Comparison of ENCODE assay signal across 15 cellular contexts in the genomic region with DNA sequence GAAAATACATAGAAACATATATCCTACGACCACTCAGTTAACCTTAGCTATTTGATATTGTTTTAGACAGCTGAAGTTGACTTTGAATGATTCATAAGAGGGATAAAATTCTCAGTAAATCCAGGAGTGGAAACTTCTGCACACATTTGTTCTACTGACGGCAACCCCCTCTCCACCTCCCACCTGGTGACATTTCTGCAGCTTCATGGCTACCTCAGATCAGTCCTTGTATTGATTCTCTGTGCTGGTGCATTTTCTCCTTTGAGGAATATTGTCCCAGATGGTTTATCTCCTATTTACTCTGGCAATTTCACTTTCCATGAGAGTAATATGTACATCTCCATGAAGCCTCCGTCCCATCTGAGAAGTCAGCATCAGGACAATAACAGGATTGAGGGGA. TPM values are rescaled to one million over a fixed set of nuclear protein-coding genes. Genes with fewer than 3 reads are reported as not detected.
DNase-seq lines count a peak whose midpoint lies in the region; ATAC-seq and TF ChIP-seq lines count a peak whose summit lies in the region.
"Had no signal": no experiment of that assay in that cellular context is flagged by ENCODE, and none has a peak within 500 bp of the region (broad histone marks: within the 10 kb centered on the region; RNA-seq: fewer than 3 reads in every experiment).

No MANE protein-coding gene starts in this region.

- TF ChIP-seq POLR2A in spleen (IDR thresholded peaks at IDR 0.05): no peak

- 68 to 86% (median 69%) methylated on average over 3 of the region's 3 CpGs for WGBS in spleen, 5 donors

- H3K9me3 ChIP-seq in spleen: no peaks in the 10 kb centered on the region
- H3K9me3 ChIP-seq: left lung, ovary, vagina had no signal

- no peaks in the 10 kb centered on the region for H3K36me3 ChIP-seq in spleen
- H3K36me3 ChIP-seq: left lung, ovary, vagina had no signal

- peaks cover 0 to 17% (median 0%) of the 10 kb centered on the region in 7 donors for H3K27me3 ChIP-seq in spleen (replicated peaks in 1 of 7)
- H3K27me3 ChIP-seq: left lung, ovary, vagina had no signal

- peak overlapping the region in 5 of 8 donors; percentile 41 to 81 (median 74) for H3K27ac ChIP-seq in spleen
- H3K27ac ChIP-seq: ovary, vagina had no signal

- no peak for ATAC-seq in activated CD8-positive, alpha-beta T cell treated with anti-CD3 and anti-CD28 coated beads for 36 hours
- no peak for ATAC-seq in activated CD8-positive, alpha-beta T cell treated with anti-CD3 and anti-CD28 coated beads, Interleukin-2, amount 10 ng/mL, durations not matched to agents 7 days and 5 days
- ATAC-seq in activated naive CD8-positive, alpha-beta T cell treated with anti-CD3 and anti-CD28 coated beads, Interleukin-2, amount 10 ng/mL, durations not matched to agents 7 days and 5 days (ENCODE audit: low read depth): peak; percentile 12

- peaks cover 20% of the 10 kb centered on the region for H3K27me3 Mint-ChIP-seq in activated CD8-positive, alpha-beta T cell treated with anti-CD3 and anti-CD28 coated beads for 36 hours
- H3K27me3 Mint-ChIP-seq in activated CD8-positive, alpha-beta T cell treated with anti-CD3 and anti-CD28 coated beads, Interleukin-2, amount 10 ng/mL, durations not matched to agents 7 days and 5 days (ENCODE audit: low read depth): no peaks in the 10 kb centered on the region
- H3K27me3 Mint-ChIP-seq in HFFc6 (ENCODE audit: insufficient read depth): peaks cover 26% of the 10 kb centered on the region
- no peaks in the 10 kb centered on the region for H3K27me3 Mint-ChIP-seq in activated naive CD8-positive, alpha-beta T cell treated with anti-CD3 and anti-CD28 coated beads, Interleukin-2, amount 10 ng/mL, durations not matched to agents 7 days and 5 days

- H3K27ac Mint-ChIP-seq in activated CD8-positive, alpha-beta T cell treated with anti-CD3 and anti-CD28 coated beads for 36 hours: no peak overlapping the region
- no peak overlapping the region for H3K27ac Mint-ChIP-seq in activated CD8-positive, alpha-beta T cell treated with anti-CD3 and anti-CD28 coated beads, Interleukin-2, amount 10 ng/mL, durations not matched to agents 7 days and 5 days
- peak overlapping the region; percentile 47; the same call in 1 of the 2 replicates for H3K27ac Mint-ChIP-seq in HFFc6
- H3K27ac Mint-ChIP-seq in activated naive CD8-positive, alpha-beta T cell treated with anti-CD3 and anti-CD28 coated beads, Interleukin-2, amount 10 ng/mL, durations not matched to agents 7 days and 5 days: peak overlapping the region; percentile 87

- TF ChIP-seq CTCF in activated CD8-positive, alpha-beta T cell treated with anti-CD3 and anti-CD28 coated beads for 36 hours (IDR thresholded peaks at IDR 0.05): no peak
- no peak for TF ChIP-seq CTCF in HFFc6 (IDR thresholded peaks at IDR 0.05)
- no peak for TF ChIP-seq CTCF in spleen (IDR thresholded peaks at IDR 0.05 in 8 of 11, conservative IDR thresholded peaks at IDR 0.05 in 3 of 11)

- peak; percentile 42 for DNase-seq in activated CD8-positive, alpha-beta T cell treated with anti-CD3 and anti-CD28 coated beads for 36 hours
- no peak for DNase-seq in activated CD8-positive, alpha-beta T cell treated with anti-CD3 and anti-CD28 coated beads, Interleukin-2, amount 10 ng/mL, durations not matched to agents 7 days and 5 days
- DNase-seq in HFFc6 (no peak), spleen (no peak), activated gamma-delta T cell (lab: John Stamatoyannopoulos, UW) (no peak), ecto neural progenitor cell (ENCODE audit: low spot score) (no peak), NCI-H2196 (lab: John Stamatoyannopoulos, UW; ENCODE audit: unreplicated experiment) (no peak)
- no peak for DNase-seq in activated naive CD8-positive, alpha-beta T cell treated with anti-CD3 and anti-CD28 coated beads, Interleukin-2, amount 10 ng/mL, durations not matched to agents 7 days and 5 days
- DNase-seq: central memory CD4-positive, alpha-beta T cell; left lung; MM.1S; NCI-H187 treated with DMSO at 0.1 percent for 48 hours; ovary; SIG-M5 had no signal

- H3K36me3 Mint-ChIP-seq in activated CD8-positive, alpha-beta T cell treated with anti-CD3 and anti-CD28 coated beads for 36 hours (ENCODE audit: low read depth): no peaks in the 10 kb centered on the region
- H3K36me3 Mint-ChIP-seq in activated CD8-positive, alpha-beta T cell treated with anti-CD3 and anti-CD28 coated beads, Interleukin-2, amount 10 ng/mL, durations not matched to agents 7 days and 5 days (ENCODE audit: low read depth): peaks cover 37% of the 10 kb centered on the region
- H3K36me3 Mint-ChIP-seq in HFFc6 (ENCODE audit: low read depth): no peaks in the 10 kb centered on the region
- H3K36me3 Mint-ChIP-seq in activated naive CD8-positive, alpha-beta T cell treated with anti-CD3 and anti-CD28 coated beads, Interleukin-2, amount 10 ng/mL, durations not matched to agents 7 days and 5 days: peaks cover 39% of the 10 kb centered on the region

- H3K4me1 Mint-ChIP-seq in activated CD8-positive, alpha-beta T cell treated with anti-CD3 and anti-CD28 coated beads for 36 hours (ENCODE audit: low read depth): peaks cover 17% of the 10 kb centered on the region
- peaks cover 3% of the 10 kb centered on the region for H3K4me1 Mint-ChIP-seq in activated CD8-positive, alpha-beta T cell treated with anti-CD3 and anti-CD28 coated beads, Interleukin-2, amount 10 ng/mL, durations not matched to agents 7 days and 5 days (ENCODE audit: low read depth)
- peaks cover 38% of the 10 kb centered on the region for H3K4me1 Mint-ChIP-seq in HFFc6 (ENCODE audit: low read depth)
- H3K4me1 Mint-ChIP-seq in activated naive CD8-positive, alpha-beta T cell treated with anti-CD3 and anti-CD28 coated beads, Interleukin-2, amount 10 ng/mL, durations not matched to agents 7 days and 5 days: peaks cover 30% of the 10 kb centered on the region

- intact Hi-C loops in activated CD8-positive, alpha-beta T cell treated with anti-CD3 and anti-CD28 coated beads for 36 hours (cut with micrococcal nuclease): no loop called here
- intact Hi-C loops in spleen (cut with DNase I; ENCODE audit: low total_unique reads): no loop called here

- no peak overlapping the region for H3K4me3 Mint-ChIP-seq in activated CD8-positive, alpha-beta T cell treated with anti-CD3 and anti-CD28 coated beads for 36 hours
- H3K4me3 Mint-ChIP-seq in activated CD8-positive, alpha-beta T cell treated with anti-CD3 and anti-CD28 coated beads, Interleukin-2, amount 10 ng/mL, durations not matched to agents 7 days and 5 days: no peak overlapping the region
- no peak overlapping the region for H3K4me3 Mint-ChIP-seq in HFFc6
- H3K4me3 Mint-ChIP-seq in activated naive CD8-positive, alpha-beta T cell treated with anti-CD3 and anti-CD28 coated beads, Interleukin-2, amount 10 ng/mL, durations not matched to agents 7 days and 5 days: no peak overlapping the region

- H3K9me3 Mint-ChIP-seq in activated CD8-positive, alpha-beta T cell treated with anti-CD3 and anti-CD28 coated beads for 36 hours: no peaks in the 10 kb centered on the region
- no peaks in the 10 kb centered on the region for H3K9me3 Mint-ChIP-seq in activated CD8-positive, alpha-beta T cell treated with anti-CD3 and anti-CD28 coated beads, Interleukin-2, amount 10 ng/mL, durations not matched to agents 7 days and 5 days (ENCODE audit: insufficient read depth)
- H3K9me3 Mint-ChIP-seq in HFFc6: no peaks in the 10 kb centered on the region
- H3K9me3 Mint-ChIP-seq in activated naive CD8-positive, alpha-beta T cell treated with anti-CD3 and anti-CD28 coated beads, Interleukin-2, amount 10 ng/mL, durations not matched to agents 7 days and 5 days: no peaks in the 10 kb centered on the region

- CTCF ChIA-PET in activated CD8-positive, alpha-beta T cell treated with anti-CD3 and anti-CD28 coated beads for 36 hours (lab: Charles Lee): interaction anchor here (1.0 kb wide), 2 partner anchors 8 to 13 kb away, joined by 3 read pairs; no protein-coding TSS in a partner anchor
- CTCF ChIA-PET in activated CD8-positive, alpha-beta T cell treated with anti-CD3 and anti-CD28 coated beads, Interleukin-2, amount 10 ng/mL, durations not matched to agents 7 days and 5 days (lab: Charles Lee): interaction anchor here (1.5 kb wide), 1 partner anchor 190 kb away, joined by 4 read pairs; no protein-coding TSS in a partner anchor

- POLR2A ChIA-PET in activated CD8-positive, alpha-beta T cell treated with anti-CD3 and anti-CD28 coated beads for 36 hours (lab: Charles Lee): no interaction called here
- POLR2A ChIA-PET in activated CD8-positive, alpha-beta T cell treated with anti-CD3 and anti-CD28 coated beads, Interleukin-2, amount 10 ng/mL, durations not matched to agents 7 days and 5 days (lab: Charles Lee): no interaction called here
- POLR2A ChIA-PET in activated naive CD8-positive, alpha-beta T cell treated with anti-CD3 and anti-CD28 coated beads, Interleukin-2, amount 10 ng/mL, durations not matched to agents 7 days and 5 days (lab: Charles Lee): interaction anchor here (1.3 to 1.4 kb wide), 2 partner anchors 40 to 58 kb away, joined by 4 read pairs; partner anchors contain the start of gene COA6

- H3K4me1 ChIP-seq in spleen: peaks cover 0 to 40% (median 2%) of the 10 kb centered on the region in 6 donors
- H3K4me1 ChIP-seq: left lung, vagina had no signal

- no peak overlapping the region for H3K4me3 ChIP-seq in spleen
- H3K4me3 ChIP-seq: left lung, ovary, vagina had no signal

RNA-seq across cellular contexts. Expression of gene COA6, which starts 57.7 kb away (rescaled TPM):
- 10 to 100 TPM; 59.8 to 61.8 TPM for total RNA-seq in activated CD8-positive, alpha-beta T cell treated with anti-CD3 and anti-CD28 coated beads for 36 hours
- total RNA-seq in activated CD8-positive, alpha-beta T cell treated with anti-CD3 and anti-CD28 coated beads, Interleukin-2, amount 10 ng/mL, durations not matched to agents 7 days and 5 days: 10 to 100 TPM; 39.2 to 40.0 TPM
- total RNA-seq in HFFc6 (2021; fragmentation: NEBNext Ultra II Directional; extraction: Animal tissue kit (Norgen Biotek cat#: 25700)): 10 to 100 TPM; 23.2 to 33.5 (median 29.0) TPM
- 10 to 100 TPM; 27.6 to 32.0 TPM for total RNA-seq in activated naive CD8-positive, alpha-beta T cell treated with anti-CD3 and anti-CD28 coated beads, Interleukin-2, amount 10 ng/mL, durations not matched to agents 7 days and 5 days
- total RNA-seq in spleen: 10 to 100 TPM in 6 of 7 donors, 1 to 10 TPM in 1; 6.9 to 18.9 (median 18.1) TPM
- polyA plus RNA-seq in spleen: 10 to 100 TPM; 44.1 to 57.4 (median 54.0) TPM

Comparison
In these comparisons a context has a peak if more than half of its experiments do, and no peak if none do; other contexts are left out.
1. H3K27ac Mint-ChIP-seq: peak in HFFc6 (single experiment) and activated naive CD8-positive, alpha-beta T cell treated with anti-CD3 and anti-CD28 coated beads, Interleukin-2, amount 10 ng/mL, durations not matched to agents 7 days and 5 days (single experiment); none in activated CD8-positive, alpha-beta T cell treated with anti-CD3 and anti-CD28 coated beads for 36 hours (single experiment) and activated CD8-positive, alpha-beta T cell treated with anti-CD3 and anti-CD28 coated beads, Interleukin-2, amount 10 ng/mL, durations not matched to agents 7 days and 5 days (single experiment).